ENCODE assay signal across 1 cellular context in genomic region chr17:746783-747629, GRCh38.
TF ChIP-seq lines count a peak whose summit lies in the region.

No MANE protein-coding gene starts in this region.

TF ChIP-seq in IMR-90, 13 proteins besides CTCF, POLR2A, EP300 and RAD21:
- TF ChIP-seq CHD1 (IDR thresholded peaks at IDR 0.05; ENCODE audit: low read depth, low read length) (no peak), MXI1 (IDR thresholded peaks at IDR 0.05; ENCODE audit: borderline replicate concordance, low read depth, low read length) (no peak), MAFK (IDR thresholded peaks at IDR 0.05; ENCODE audit: low read depth, low read length) (no peak), BHLHE40 (IDR thresholded peaks at IDR 0.05; ENCODE audit: low read depth, low read length) (no peak), FOS (IDR thresholded peaks at IDR 0.05; ENCODE audit: low read depth, low read length) (no peak)
TF ChIP-seq in IMR-90: peak in this region for 0.
